In the genomic region with DNA sequence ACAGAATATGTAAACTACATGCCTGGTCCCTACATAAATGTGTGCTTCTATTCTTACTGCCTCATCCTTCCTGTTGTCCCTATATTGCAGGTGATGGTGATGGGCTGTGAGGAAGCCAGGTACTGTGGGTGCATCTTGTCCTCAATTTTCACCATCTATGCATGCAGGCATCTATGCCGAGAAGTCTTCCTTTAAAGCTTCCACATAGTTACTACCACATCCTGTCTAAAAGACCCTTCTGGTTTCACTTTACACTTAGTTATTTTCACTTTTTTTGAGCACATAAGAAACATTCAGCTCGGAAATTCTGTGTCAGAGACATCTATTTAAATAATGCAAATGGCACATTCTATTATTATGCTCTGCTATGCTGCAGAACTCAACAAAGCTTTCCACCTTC, we compare ENCODE assay signal across 10 cellular contexts. TPM values are rescaled to one million over a fixed set of nuclear protein-coding genes. Genes with fewer than 3 reads are reported as not detected.
DNase-seq lines count a peak whose midpoint lies in the region; ATAC-seq, FAIRE-seq and TF ChIP-seq lines count a peak whose summit lies in the region.
"Had no signal": no experiment of that assay in that cellular context is flagged by ENCODE, and none has a peak within 500 bp of the region (broad histone marks: within the 10 kb centered on the region; RNA-seq: fewer than 3 reads in every experiment).

No MANE protein-coding gene starts in this region.

- no peaks in the 10 kb centered on the region for H3K36me3 Mint-ChIP-seq in activated CD4-positive, alpha-beta T cell treated with anti-CD3 and anti-CD28 coated beads, Interleukin-2, amount 10 ng/mL, durations not matched to agents 7 days and 5 days (ENCODE audit: low read depth)

- intact Hi-C loops in spleen (cut with DNase I; ENCODE audit: low total_unique reads): no loop called here

- no peak overlapping the region for H3K4me3 Mint-ChIP-seq in activated CD4-positive, alpha-beta T cell treated with anti-CD3 and anti-CD28 coated beads, Interleukin-2, amount 10 ng/mL, durations not matched to agents 7 days and 5 days

- no peak for DNase-seq in activated CD4-positive, alpha-beta T cell treated with anti-CD3 and anti-CD28 coated beads, Interleukin-2, amount 10 ng/mL, durations not matched to agents 7 days and 5 days
- no peak for DNase-seq in activated CD4-positive, alpha-beta T cell treated with anti-CD3 and anti-CD28 coated beads for 48 hours
- no peak for DNase-seq in spleen
- DNase-seq in omental fat pad (ENCODE audit: low spot score): no peak
- DNase-seq in H54 (ENCODE audit: insufficient read length, low spot score): no peak
- no peak for DNase-seq in foreskin fibroblast

- WGBS in spleen, 5 donors: 11 to 27% (median 12%) methylated on average over 2 of the region's 2 CpGs

- H3K4me1 ChIP-seq in spleen: peaks cover 0 to 42% (median 17%) of the 10 kb centered on the region in 6 donors

- TF ChIP-seq CTCF in spleen (IDR thresholded peaks at IDR 0.05 in 8 of 11, conservative IDR thresholded peaks at IDR 0.05 in 3 of 11) (no peak), omental fat pad (IDR thresholded peaks at IDR 0.05) (no peak), foreskin fibroblast (IDR thresholded peaks at IDR 0.05; ENCODE audit: low read depth, low read length) (no peak)

- H3K9me3 ChIP-seq in spleen: no peaks in the 10 kb centered on the region

- POLR2A ChIA-PET in activated CD4-positive, alpha-beta T cell treated with anti-CD3 and anti-CD28 coated beads, Interleukin-2, amount 10 ng/mL, durations not matched to agents 7 days and 5 days (lab: Charles Lee): no interaction called here

- H3K4me3 ChIP-seq in spleen (peak overlapping the region in 1 of 8 donors; percentile 15), foreskin fibroblast (ENCODE audit: low read depth in 1 of 2, low read length in 2 of 2) (no peak overlapping the region)

- peak overlapping the region; percentile 42 for H3K27ac Mint-ChIP-seq in activated CD4-positive, alpha-beta T cell treated with anti-CD3 and anti-CD28 coated beads, Interleukin-2, amount 10 ng/mL, durations not matched to agents 7 days and 5 days

- FAIRE-seq in H54 (lab: Jason Lieb, UNC): no peak

- H3K36me3 ChIP-seq in spleen: no peaks in the 10 kb centered on the region

- peak overlapping the region in 5 of 8 donors; percentile 4 to 62 (median 46) for H3K27ac ChIP-seq in spleen

- peaks cover 2% of the 10 kb centered on the region for H3K9me3 Mint-ChIP-seq in activated CD4-positive, alpha-beta T cell treated with anti-CD3 and anti-CD28 coated beads, Interleukin-2, amount 10 ng/mL, durations not matched to agents 7 days and 5 days

- peaks cover 24% of the 10 kb centered on the region for H3K4me1 Mint-ChIP-seq in activated CD4-positive, alpha-beta T cell treated with anti-CD3 and anti-CD28 coated beads, Interleukin-2, amount 10 ng/mL, durations not matched to agents 7 days and 5 days

- CTCF ChIA-PET in activated CD4-positive, alpha-beta T cell treated with anti-CD3 and anti-CD28 coated beads, Interleukin-2, amount 10 ng/mL, durations not matched to agents 7 days and 5 days (lab: Charles Lee): no interaction called here

- H3K27me3 Mint-ChIP-seq in activated CD4-positive, alpha-beta T cell treated with anti-CD3 and anti-CD28 coated beads, Interleukin-2, amount 10 ng/mL, durations not matched to agents 7 days and 5 days: no peaks in the 10 kb centered on the region

- peak; percentile 84 for ATAC-seq in HG02571 (IDR thresholded peaks at IDR 0.05; ENCODE audit: unreplicated experiment)
- ATAC-seq in HG03571 (IDR thresholded peaks at IDR 0.05; ENCODE audit: unreplicated experiment): peak; percentile 76
- ATAC-seq in omental fat pad (ENCODE audit: low FRiP score): no peak

- no peaks in the 10 kb centered on the region for H3K27me3 ChIP-seq in spleen (replicated peaks in 1 of 7)

- TF ChIP-seq POLR2A in spleen (IDR thresholded peaks at IDR 0.05) (no peak), H54 (IDR thresholded peaks at IDR 0.05; ENCODE audit: low read depth, low read length) (no peak)

RNA-seq across cellular contexts. Expression of a gene that starts 28.2 kb away (rescaled TPM):
- total RNA-seq in activated CD4-positive, alpha-beta T cell treated with anti-CD3 and anti-CD28 coated beads, Interleukin-2, amount 10 ng/mL, durations not matched to agents 7 days and 5 days: not detected
- total RNA-seq in spleen (not detected), omental fat pad (not detected)
- polyA plus RNA-seq in spleen: under 1 TPM in 1 of 3 donors, not detected in 2; 0.08 TPM
- total RNA-seq: epithelial cell of proximal tubule had no signal
- polyA plus RNA-seq: AG04450 had no signal

RNA-seq across cellular contexts. Expression of a gene that starts 37.8 kb away (rescaled TPM):
- under 1 TPM in 1 of 2 experiments, not detected in 1; 0.19 TPM for total RNA-seq in activated CD4-positive, alpha-beta T cell treated with anti-CD3 and anti-CD28 coated beads, Interleukin-2, amount 10 ng/mL, durations not matched to agents 7 days and 5 days
- total RNA-seq in spleen: 10 to 100 TPM; 32.1 to 64.8 (median 35.2) TPM
- 10 to 100 TPM in 2 of 3 donors, 1 to 10 TPM in 1; 7.2 to 12.7 (median 11.4) TPM for polyA plus RNA-seq in spleen
- total RNA-seq in omental fat pad: 10 to 100 TPM in 3 of 4 donors, 1 to 10 TPM in 1; 5.8 to 19.1 (median 15.1) TPM

Comparison
In these comparisons a context has a peak if more than half of its experiments do, and no peak if none do; other contexts are left out.
1. RNA of a gene that starts 37.8 kb away (total RNA-seq): 32.1 to 64.8 TPM in spleen and 5.8 to 19.1 TPM in omental fat pad; 0.19 TPM in activated CD4-positive, alpha-beta T cell treated with anti-CD3 and anti-CD28 coated beads, Interleukin-2, amount 10 ng/mL, durations not matched to agents 7 days and 5 days; every median in the first group is over 4 times any median in the second.